9 cellular contexts compared by ENCODE assay signal in the genomic region with DNA sequence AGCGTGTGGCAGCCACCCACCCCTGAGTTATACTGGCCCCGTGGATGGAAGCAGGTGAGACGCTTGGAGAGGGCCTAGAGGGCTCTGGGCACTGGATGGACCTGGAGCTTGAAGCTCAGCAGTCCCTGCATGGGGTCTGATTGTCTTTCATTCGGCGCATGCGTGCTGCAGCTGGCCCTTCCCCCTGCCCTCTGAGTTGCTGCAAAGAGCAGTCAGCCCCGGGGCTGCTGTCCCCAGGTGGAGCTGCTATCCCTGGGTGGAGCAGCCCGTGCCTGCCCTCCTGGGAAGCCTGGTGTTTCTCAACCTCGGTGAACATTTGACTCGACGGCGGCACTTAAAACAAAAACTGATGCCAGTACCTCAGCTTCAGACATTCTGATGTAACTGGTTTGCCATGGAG. TPM values are rescaled to one million over a fixed set of nuclear protein-coding genes. Genes with fewer than 3 reads are reported as not detected.
A peak's percentile ranks its signal among the peaks of the same experiment; 100 is the strongest.
DNase-seq lines count a peak whose midpoint lies in the region; ATAC-seq and TF ChIP-seq lines count a peak whose summit lies in the region.
"Had no signal": no experiment of that assay in that cellular context is flagged by ENCODE, and none has a peak within 500 bp of the region (broad histone marks: within the 10 kb centered on the region; RNA-seq: fewer than 3 reads in every experiment).

No MANE protein-coding gene starts in this region.

- H3K4me3 ChIP-seq in SK-N-SH (ENCODE audit: low read depth in 2 of 2, low read length in 1 of 2) (no peak overlapping the region), hepatocyte (no peak overlapping the region), sigmoid colon (no peak overlapping the region), psoas muscle (no peak overlapping the region)

- H3F3A ChIP-seq in SK-N-SH (replicated peaks; ENCODE audit: insufficient read depth), result no peaks in the 10 kb centered on the region

- 69% methylated on average over 7 of the region's 12 CpGs for WGBS in SK-N-SH (ENCODE audit: low lambda C conversion rate)
- WGBS in hepatocyte (ENCODE audit: low lambda C conversion rate, missing lambda C conversion rate), result 25% methylated on average over 12 of the region's 12 CpGs
- 50 to 67% methylated on average over 12 of the region's 12 CpGs for WGBS in sigmoid colon, 2 donors
- WGBS in psoas muscle, 3 donors, result 45 to 49% (median 49%) methylated on average over 12 of the region's 12 CpGs

- CTCF ChIA-PET in SK-N-SH (lab: Yijun Ruan, JAX), result interaction anchor here (0.6 to 24.7 kb wide), 31 partner anchors 9 to 1074 kb away, joined by 3 to 614 read pairs (median 7); a partner anchor contains a TSS

- TF ChIP-seq POLR2A in sigmoid colon (IDR thresholded peaks at IDR 0.05), result no peak

- H3K27me3 ChIP-seq in SK-N-SH (ENCODE audit: insufficient read depth) (no peaks in the 10 kb centered on the region), hepatocyte (no peaks in the 10 kb centered on the region), sigmoid colon (no peaks in the 10 kb centered on the region), psoas muscle (ENCODE audit: insufficient read depth in 3 of 3, low read length in 2 of 3) (no peaks in the 10 kb centered on the region)

- TF ChIP-seq CTCF in SK-N-SH (IDR thresholded peaks at IDR 0.05) (no peak), hepatocyte (IDR thresholded peaks at IDR 0.05; ENCODE audit: poor library complexity) (peak; percentile 6), sigmoid colon (IDR thresholded peaks at IDR 0.05) (no peak), psoas muscle (IDR thresholded peaks at IDR 0.05) (no peak)

- intact Hi-C loops in sigmoid colon (cut with DNase I), result loop anchor here (1.0 to 10.0 kb wide), 2 partner anchors 146 to 631 kb away; no protein-coding TSS in a partner anchor
- intact Hi-C loops in psoas muscle (cut with DNase I), result loop anchor here (1.0 to 10.0 kb wide), 3 partner anchors 146 to 631 kb away; no protein-coding TSS in a partner anchor

- peak overlapping the region in 1 of 2 experiments; percentile 63; a peak in 2 of 4 replicates for H3K27ac ChIP-seq in SK-N-SH (ENCODE audit: low read depth in 2 of 2, low read length in 1 of 2)
- peak overlapping the region; percentile 64 for H3K27ac ChIP-seq in hepatocyte
- H3K27ac ChIP-seq in sigmoid colon, result peak overlapping the region in 3 of 4 donors; percentile 6 to 66 (median 41)
- H3K27ac ChIP-seq in psoas muscle, result no peak overlapping the region

- POLR2A ChIA-PET in SK-N-SH (lab: Yijun Ruan, JAX), result interaction anchor here (1.0 to 2.1 kb wide), 3 partner anchors 14 to 147 kb away, joined by 3 to 17 read pairs (median 3); no protein-coding TSS in a partner anchor

- TF ChIP-seq RAD21 in SK-N-SH (IDR thresholded peaks at IDR 0.05; ENCODE audit: low read length), result no peak

- H3K9me3 ChIP-seq in SK-N-SH (no peaks in the 10 kb centered on the region), hepatocyte (ENCODE audit: low read depth) (no peaks in the 10 kb centered on the region), sigmoid colon (no peaks in the 10 kb centered on the region), psoas muscle (no peaks in the 10 kb centered on the region)

- H3K79me2 ChIP-seq in SK-N-SH (ENCODE audit: insufficient read depth) (no peaks in the 10 kb centered on the region), hepatocyte (no peaks in the 10 kb centered on the region)

- no peak for TF ChIP-seq EP300 in SK-N-SH (IDR thresholded peaks at IDR 0.05; ENCODE audit: borderline replicate concordance in 1 of 2, low read depth in 1 of 2, low read length in 1 of 2)
- no peak for TF ChIP-seq EP300 in sigmoid colon (IDR thresholded peaks at IDR 0.05)

- no peaks in the 10 kb centered on the region for H4K20me1 ChIP-seq in SK-N-SH (ENCODE audit: insufficient read depth)
- H4K20me1 ChIP-seq in hepatocyte (ENCODE audit: insufficient read depth, poor library complexity, severe bottlenecking), result no peaks in the 10 kb centered on the region

- peak; percentile 41 for DNase-seq in NCI-H146 treated with DMSO at 0.1 percent for 48 hours (lab: John Stamatoyannopoulos, UW; ENCODE audit: unreplicated experiment)
- peak; percentile 61 for DNase-seq in SK-N-SH
- peak; percentile 84 for DNase-seq in hepatocyte (ENCODE audit: low spot score)
- no peak for DNase-seq in sigmoid colon
- DNase-seq in psoas muscle, result no peak
- DNase-seq in mesenteric fat pad (ENCODE audit: low spot score), result no peak
- DNase-seq: stimulated activated naive CD4-positive, alpha-beta T cell treated with Interleukin-2 at 50 U/mL for 16 hours had no signal

- H3K36me3 ChIP-seq in SK-N-SH (replicated peaks in 1 of 2; ENCODE audit: control insufficient read depth in 1 of 2, insufficient read depth in 2 of 2, low read length in 1 of 2), result peaks cover 8 to 31% of the 10 kb centered on the region in 2 experiments
- H3K36me3 ChIP-seq in hepatocyte (replicated peaks; ENCODE audit: insufficient read depth, low read depth), result no peaks in the 10 kb centered on the region
- no peaks in the 10 kb centered on the region for H3K36me3 ChIP-seq in sigmoid colon
- H3K36me3 ChIP-seq in psoas muscle (ENCODE audit: insufficient read depth in 1 of 2, low read depth in 1 of 2), result no peaks in the 10 kb centered on the region

- peaks cover 14 to 23% of the 10 kb centered on the region in 2 experiments; a peak in 3 of 4 replicates for H3K4me1 ChIP-seq in SK-N-SH (ENCODE audit: control insufficient read depth in 1 of 2, insufficient read depth in 2 of 2, low read depth in 1 of 2, low read length in 1 of 2)
- H3K4me1 ChIP-seq in hepatocyte (ENCODE audit: insufficient read depth), result peaks cover 17% of the 10 kb centered on the region
- H3K4me1 ChIP-seq in sigmoid colon, result peaks cover 0 to 17% (median 15%) of the 10 kb centered on the region in 4 donors
- H3K4me1 ChIP-seq in psoas muscle, result no peaks in the 10 kb centered on the region

- H3K4me2 ChIP-seq in SK-N-SH, result no peak overlapping the region
- H3K4me2 ChIP-seq in hepatocyte, result peak overlapping the region; percentile 34

- no peak for ATAC-seq in psoas muscle
- ATAC-seq in GM18870 (IDR thresholded peaks at IDR 0.05; ENCODE audit: unreplicated experiment), result no peak

- H3K9me2 ChIP-seq in SK-N-SH (no peaks in the 10 kb centered on the region), hepatocyte (replicated peaks; ENCODE audit: insufficient read depth) (no peaks in the 10 kb centered on the region)

- no peak overlapping the region for H2AFZ ChIP-seq in SK-N-SH (ENCODE audit: low read depth)
- no peak overlapping the region for H2AFZ ChIP-seq in hepatocyte

- H3K9ac ChIP-seq in SK-N-SH, result no peak overlapping the region

TF ChIP-seq in SK-N-SH, 30 proteins besides CTCF, POLR2A, EP300 and RAD21 (continues in another document):
- TF ChIP-seq, protein P1, sequence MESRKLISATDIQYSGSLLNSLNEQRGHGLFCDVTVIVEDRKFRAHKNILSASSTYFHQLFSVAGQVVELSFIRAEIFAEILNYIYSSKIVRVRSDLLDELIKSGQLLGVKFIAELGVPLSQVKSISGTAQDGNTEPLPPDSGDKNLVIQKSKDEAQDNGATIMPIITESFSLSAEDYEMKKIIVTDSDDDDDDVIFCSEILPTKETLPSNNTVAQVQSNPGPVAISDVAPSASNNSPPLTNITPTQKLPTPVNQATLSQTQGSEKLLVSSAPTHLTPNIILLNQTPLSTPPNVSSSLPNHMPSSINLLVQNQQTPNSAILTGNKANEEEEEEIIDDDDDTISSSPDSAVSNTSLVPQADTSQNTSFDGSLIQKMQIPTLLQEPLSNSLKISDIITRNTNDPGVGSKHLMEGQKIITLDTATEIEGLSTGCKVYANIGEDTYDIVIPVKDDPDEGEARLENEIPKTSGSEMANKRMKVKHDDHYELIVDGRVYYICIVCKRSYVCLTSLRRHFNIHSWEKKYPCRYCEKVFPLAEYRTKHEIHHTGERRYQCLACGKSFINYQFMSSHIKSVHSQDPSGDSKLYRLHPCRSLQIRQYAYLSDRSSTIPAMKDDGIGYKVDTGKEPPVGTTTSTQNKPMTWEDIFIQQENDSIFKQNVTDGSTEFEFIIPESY (IDR thresholded peaks at IDR 0.05; ENCODE audit: borderline replicate concordance, low read depth), result no peak
- no peak for TF ChIP-seq FOXM1 (IDR thresholded peaks at IDR 0.05; ENCODE audit: low read depth)

RNA-seq across cellular contexts. Expression of a gene that starts 29.6 kb away (rescaled TPM):
- polyA plus RNA-seq in SK-N-SH (2012; rRNA removed), result 156 and 323 TPM in 2 replicates
- 92.2 and 140 TPM in 2 replicates for polyA plus RNA-seq in SK-N-SH (2012; cell fraction: cytosol; rRNA removed)
- 204 and 262 TPM in 2 replicates for polyA plus RNA-seq in SK-N-SH (2012; cell fraction: nucleus; rRNA removed)
- 190 and 232 TPM in 2 replicates for total RNA-seq in hepatocyte
- 113 TPM in 2 replicates for polyA plus RNA-seq in hepatocyte
- total RNA-seq in sigmoid colon, result 100 to 1,000 TPM; 254 to 773 (median 488) TPM
- polyA plus RNA-seq in sigmoid colon, result 100 to 1,000 TPM in 1 of 3 donors, 10 to 100 TPM in 2; 13.6 to 131 (median 36.0) TPM
- 100 to 1,000 TPM; 216 to 451 (median 286) TPM for total RNA-seq in psoas muscle
- polyA plus RNA-seq in psoas muscle, result 100 to 1,000 TPM in 1 of 3 donors, 10 to 100 TPM in 2; 44.9 to 210 (median 56.1) TPM
- 497 TPM for total RNA-seq in mesenteric fat pad
- total RNA-seq: T-helper 2 cell treated with Interferon-gamma antibody and Interleukin-4, amounts not matched to agents 100 ng/mL and 5 ng/mL, for 36 hours had no signal

RNA-seq across cellular contexts. Expression of a gene that starts 32.5 kb away (rescaled TPM):
- polyA plus RNA-seq in SK-N-SH (2012; rRNA removed) (668 and 695 TPM in 2 replicates), hepatocyte (338 and 351 TPM in 2 replicates), sigmoid colon (10 to 100 TPM; 30.8 to 33.5 (median 33.0) TPM), psoas muscle (10 to 100 TPM in 2 of 3 donors, 1 to 10 TPM in 1; 8.2 to 33.2 (median 10.0) TPM)
- polyA plus RNA-seq in SK-N-SH (2012; cell fraction: cytosol; rRNA removed), result 286 and 490 TPM in 2 replicates
- 566 and 589 TPM in 2 replicates for polyA plus RNA-seq in SK-N-SH (2012; cell fraction: nucleus; rRNA removed)
- total RNA-seq in hepatocyte (163 and 231 TPM in 2 replicates), sigmoid colon (10 to 100 TPM in 3 of 4 donors, 1 to 10 TPM in 1; 6.3 to 45.7 (median 21.9) TPM), psoas muscle (10 to 100 TPM in 3 of 4 donors, 1 to 10 TPM in 1; 9.4 to 25.5 (median 14.7) TPM), mesenteric fat pad (59.9 TPM)

Comparison
In these comparisons a context has a peak if more than half of its experiments do, and no peak if none do; other contexts are left out.
1. DNase-seq: peak in NCI-H146 treated with DMSO at 0.1 percent for 48 hours (single experiment), SK-N-SH (single experiment) and hepatocyte (single experiment); none in sigmoid colon (single experiment), psoas muscle (0 of 2) and mesenteric fat pad (single experiment).